In genomic region chr1:12040457-12041051, GRCh38 we compare ENCODE assay signal across 8 cellular contexts.
DNase-seq lines count a peak whose midpoint lies in the region; ATAC-seq and FAIRE-seq lines count a peak whose summit lies in the region.

No MANE protein-coding gene starts in this region.

- peak; percentile 77 for ATAC-seq in GM21528 (IDR thresholded peaks at IDR 0.05; ENCODE audit: low FRiP score, unreplicated experiment)

- DNase-seq in NCI-H1105 treated with DMSO at 0.1 percent for 48 hours (lab: John Stamatoyannopoulos, UW) (peak; percentile 25), NCI-H1105 (lab: John Stamatoyannopoulos, UW) (no peak), HS-5 (ENCODE audit: low read depth) (peak; percentile 98), astrocyte of the hippocampus (ENCODE audit: low read depth, low spot score) (peak; percentile 87), urothelium cell line (ENCODE audit: low spot score) (peak; percentile 47), NCI-H2081 treated with DMSO at 0.1 percent for 48 hours (lab: John Stamatoyannopoulos, UW) (no peak), COLO829 (ENCODE audit: low spot score) (no peak)

- FAIRE-seq in urothelium cell line (lab: Jason Lieb, UNC): no peak

Comparison
In these comparisons a context has a peak if more than half of its experiments do, and no peak if none do; other contexts are left out.
1. DNase-seq: peak in NCI-H1105 treated with DMSO at 0.1 percent for 48 hours (single experiment), HS-5 (single experiment), astrocyte of the hippocampus (single experiment) and urothelium cell line (single experiment); none in NCI-H1105 (single experiment), NCI-H2081 treated with DMSO at 0.1 percent for 48 hours (single experiment) and COLO829 (single experiment).